16 cellular contexts compared by ENCODE assay signal in genomic region chr12:126198966-126199692, GRCh38.
DNase-seq lines count a peak whose midpoint lies in the region; ATAC-seq and TF ChIP-seq lines count a peak whose summit lies in the region.
"Had no signal": no experiment of that assay in that cellular context is flagged by ENCODE, and none has a peak within 500 bp of the region (broad histone marks: within the 10 kb centered on the region; RNA-seq: fewer than 3 reads in every experiment).

No MANE protein-coding gene starts in this region.

- peak; percentile 16 for DNase-seq in MG63
- DNase-seq in body of pancreas, result peak; percentile 79 to 90 (median 88)
- DNase-seq in glomerular visceral epithelial cell (ENCODE audit: extremely low spot score), result peak; percentile 37
- DNase-seq in stomach, result peak; percentile 43
- DNase-seq in neuronal stem cell (ENCODE audit: low spot score), result no peak
- no peak for DNase-seq in DMS153 treated with DMSO at 0.1 percent for 48 hours (lab: John Stamatoyannopoulos, UW; ENCODE audit: unreplicated experiment)
- no peak for DNase-seq in RKO (ENCODE audit: low spot score)
- DNase-seq: ACHN, AML-193, EL, Kasumi-1, NCI-H1436, NCI-H2029, NCI-H2171, NCI-H748 treated with DMSO at 0.1 percent for 48 hours had no signal

- H2BK120ac ChIP-seq in neuronal stem cell (ENCODE audit: low read depth, low read length), result no peak overlapping the region

- H4K91ac ChIP-seq in neuronal stem cell (ENCODE audit: low read depth, low read length, poor library complexity), result no peak overlapping the region

- H2BK15ac ChIP-seq in neuronal stem cell (ENCODE audit: low read length), result no peak overlapping the region

- H4K8ac ChIP-seq in neuronal stem cell (ENCODE audit: low read depth, low read length), result no peak overlapping the region

- intact Hi-C loops in body of pancreas (cut with DNase I) (no loop called here), stomach (cut with DNase I; ENCODE audit: low total_unique reads) (no loop called here)

- peaks cover 35% of the 10 kb centered on the region for H3K4me1 ChIP-seq in body of pancreas
- H3K4me1 ChIP-seq in stomach, result no peaks in the 10 kb centered on the region
- H3K4me1 ChIP-seq in neuronal stem cell (ENCODE audit: control insufficient read depth in 2 of 2, insufficient read depth in 1 of 2, low read depth in 1 of 2, low read length in 2 of 2), result no peaks in the 10 kb centered on the region
- H3K4me1 ChIP-seq: HAP-1 had no signal

- H3K4me2 ChIP-seq in neuronal stem cell (ENCODE audit: insufficient read depth, low read length, poor library complexity, severe bottlenecking), result no peak overlapping the region

- H3K4ac ChIP-seq in neuronal stem cell (ENCODE audit: low read length), result no peak overlapping the region

- no peak overlapping the region for H3K18ac ChIP-seq in neuronal stem cell (ENCODE audit: low read length)

- H3K23ac ChIP-seq in neuronal stem cell (ENCODE audit: low read depth, low read length, poor library complexity), result no peak overlapping the region

- no peak overlapping the region for H3K14ac ChIP-seq in neuronal stem cell (ENCODE audit: low read length)

- TF ChIP-seq CTCF in body of pancreas (IDR thresholded peaks at IDR 0.05), result no peak
- no peak for TF ChIP-seq CTCF in stomach (IDR thresholded peaks at IDR 0.05)

- H3K36me3 ChIP-seq in MG63 (no peaks in the 10 kb centered on the region), body of pancreas (replicated peaks in 1 of 2; ENCODE audit: insufficient read depth in 1 of 2, low read depth in 2 of 2) (no peaks in the 10 kb centered on the region), stomach (no peaks in the 10 kb centered on the region), neuronal stem cell (replicated peaks in 1 of 2; ENCODE audit: control insufficient read depth in 2 of 2, insufficient read depth in 2 of 2, low read length in 2 of 2) (no peaks in the 10 kb centered on the region)
- H3K36me3 ChIP-seq: HAP-1 had no signal

- no peak overlapping the region for H2AFZ ChIP-seq in neuronal stem cell (ENCODE audit: low read length)

- no peak for TF ChIP-seq EP300 in stomach (IDR thresholded peaks at IDR 0.05)

- no peaks in the 10 kb centered on the region for H3K79me1 ChIP-seq in neuronal stem cell (ENCODE audit: low read depth, low read length)

- H3K9ac ChIP-seq in neuronal stem cell (ENCODE audit: low read depth, low read length, poor library complexity), result no peak overlapping the region

- 57 to 58% methylated on average over 6 of the region's 6 CpGs for WGBS in body of pancreas, 2 donors
- WGBS in stomach, 5 donors, result 67 to 81% (median 78%) methylated on average over 6 of the region's 6 CpGs
- WGBS in neuronal stem cell (ENCODE audit: extremely low coverage in 2 of 2, insufficient read length in 2 of 2, insufficient replicate concordance in 1 of 2), 2 donors, result no CpG with 5 or more reads among the region's 6 CpGs

- no peak overlapping the region for H2BK5ac ChIP-seq in neuronal stem cell (ENCODE audit: low read length)

- TF ChIP-seq POLR2A in body of pancreas (IDR thresholded peaks at IDR 0.05) (peak in 1 of 3 donors; percentile 30), stomach (IDR thresholded peaks at IDR 0.05) (no peak)

- H2AK5ac ChIP-seq in neuronal stem cell (ENCODE audit: low read depth, low read length), result no peak overlapping the region

- H2BK12ac ChIP-seq in neuronal stem cell (ENCODE audit: low read length), result no peak overlapping the region

- H3K4me3 ChIP-seq in MG63, result no peak overlapping the region
- no peak overlapping the region for H3K4me3 ChIP-seq in body of pancreas
- no peak overlapping the region for H3K4me3 ChIP-seq in stomach
- no peak overlapping the region for H3K4me3 ChIP-seq in neuronal stem cell (ENCODE audit: low read length in 2 of 2)
- H3K4me3 ChIP-seq: HAP-1 had no signal

- H3K27ac ChIP-seq in body of pancreas, result peak overlapping the region; percentile 71 to 84 (median 76)
- H3K27ac ChIP-seq in stomach, result no peak overlapping the region
- H3K27ac ChIP-seq in neuronal stem cell (replicated peaks; ENCODE audit: low read length), result no peak overlapping the region

- H3K9me3 ChIP-seq in MG63, result no peaks in the 10 kb centered on the region
- H3K9me3 ChIP-seq in body of pancreas, result no peaks in the 10 kb centered on the region
- no peaks in the 10 kb centered on the region for H3K9me3 ChIP-seq in stomach
- H3K9me3 ChIP-seq in neuronal stem cell (replicated peaks in 1 of 2; ENCODE audit: control insufficient read depth in 2 of 2, insufficient read depth in 1 of 2, low read depth in 1 of 2, low read length in 2 of 2), result no peaks in the 10 kb centered on the region
- H3K9me3 ChIP-seq: HAP-1 had no signal

- H3K27me3 ChIP-seq in MG63 (no peaks in the 10 kb centered on the region), body of pancreas (no peaks in the 10 kb centered on the region), stomach (no peaks in the 10 kb centered on the region), neuronal stem cell (ENCODE audit: control insufficient read depth in 3 of 3, insufficient read depth in 3 of 3, low read depth in 1 of 3, low read length in 3 of 3) (no peaks in the 10 kb centered on the region)

- ATAC-seq in body of pancreas, result peak; percentile 95

Comparison
In these comparisons a context has a peak if more than half of its experiments do, and no peak if none do; other contexts are left out.
1. DNase-seq: peak in MG63 (single experiment), body of pancreas (4 of 4), glomerular visceral epithelial cell (single experiment) and stomach (single experiment); none in neuronal stem cell (single experiment), DMS153 treated with DMSO at 0.1 percent for 48 hours (single experiment) and RKO (single experiment).
2. H3K27ac ChIP-seq: peak in body of pancreas (4 of 4); none in stomach (0 of 5) and neuronal stem cell (single experiment).